Comparison of ENCODE assay signal across 19 cellular contexts in genomic region chr3:24936574-24936973, GRCh38.
"Had no signal": no experiment of that assay in that cellular context is flagged by ENCODE, and none has a peak within 500 bp of the region (broad histone marks: within the 10 kb centered on the region; RNA-seq: fewer than 3 reads in every experiment).

No MANE protein-coding gene starts in this region.

- H3K27me3 ChIP-seq: SJSA1 had no signal

- H3K4me1 ChIP-seq: SJSA1 had no signal

- H3K9me3 ChIP-seq: SJSA1 had no signal

- DNase-seq: activated CD4-positive, alpha-beta memory T cell treated with anti-CD3 and anti-CD28 coated beads for 36 hours; activated CD4-positive, alpha-beta T cell treated with anti-CD3 and anti-CD28 coated beads, Interleukin-2, amount 10 ng/mL, durations not matched to agents 7 days and 5 days; activated CD4-positive, CD25-positive, alpha-beta regulatory T cell; activated CD8-positive, alpha-beta memory T cell treated with anti-CD3 and anti-CD28 coated beads for 24 hours; activated gamma-delta T cell; activated naive CD4-positive, alpha-beta T cell treated with anti-CD3 and anti-CD28 coated beads for 36 hours; activated naive CD8-positive, alpha-beta T cell treated with anti-CD3 and anti-CD28 coated beads for 36 hours; activated T-cell treated with anti-CD3 and anti-CD28 coated beads for 4 hours; activated T-cell treated with anti-CD3 and anti-CD28 coated beads, Interleukin-2, amount 50 U/mL, for 48 hours; NCI-H1092; NCI-H1436 treated with DMSO at 0.1 percent for 48 hours; NCI-H187; NCI-H526 treated with DMSO at 0.1 percent for 48 hours; PC-3; SHP77 had no signal

- H3K4me3 ChIP-seq: SJSA1 had no signal

- H3K4me2 ChIP-seq: KMS-11 had no signal

- ATAC-seq: activated T-helper 17 cell treated with anti-CD3 and anti-CD28 coated beads, Interleukin-2, amount 50 U/mL, for 72 hours; PC-3 had no signal

- H3K27ac ChIP-seq: KMS-11, SJSA1, VCaP had no signal

- H3K36me3 ChIP-seq: SJSA1 had no signal

- H3K9ac ChIP-seq: KMS-11 had no signal
